Comparison of ENCODE assay signal across 27 cellular contexts in genomic region chr5:56072863-56073777, GRCh38.
A peak's percentile ranks its signal among the peaks of the same experiment; 100 is the strongest.
DNase-seq lines count a peak whose midpoint lies in the region; ATAC-seq and TF ChIP-seq lines count a peak whose summit lies in the region.
"Had no signal": no experiment of that assay in that cellular context is flagged by ENCODE, and none has a peak within 500 bp of the region (broad histone marks: within the 10 kb centered on the region; RNA-seq: fewer than 3 reads in every experiment).

No MANE protein-coding gene starts in this region.

- no peak for ATAC-seq in CD8-positive, alpha-beta T cell
- ATAC-seq in activated T-helper 17 cell treated with anti-CD3 and anti-CD28 coated beads, Interleukin-2, amount 50 U/mL, for 72 hours (replicated peaks) = peak; percentile 37
- ATAC-seq: gastroesophageal sphincter had no signal

- H3K9me3 ChIP-seq in CD8-positive, alpha-beta T cell (ENCODE audit: low read length) = no peaks in the 10 kb centered on the region
- H3K9me3 ChIP-seq: ascending aorta, Caco-2, gastroesophageal sphincter, tibial nerve had no signal

- H3K36me3 ChIP-seq in CD8-positive, alpha-beta T cell (ENCODE audit: insufficient read depth, low read length) = no peaks in the 10 kb centered on the region
- H3K36me3 ChIP-seq: ascending aorta, gastroesophageal sphincter, tibial nerve had no signal

- peaks cover 5% of the 10 kb centered on the region for H3K9me3 Mint-ChIP-seq in activated naive CD4-positive, alpha-beta T cell treated with anti-CD3 and anti-CD28 coated beads for 36 hours
- no peaks in the 10 kb centered on the region for H3K9me3 Mint-ChIP-seq in CD8-positive, alpha-beta T cell
- no peaks in the 10 kb centered on the region for H3K9me3 Mint-ChIP-seq in activated T-helper 17 cell treated with anti-CD3 and anti-CD28 coated beads, Interleukin-2, amount 50 U/mL, for 72 hours
- H3K9me3 Mint-ChIP-seq in nephron (no peaks in the 10 kb centered on the region), osteocyte (ENCODE audit: unreplicated experiment) (no peaks in the 10 kb centered on the region)
- H3K9me3 Mint-ChIP-seq: activated B cell treated with CpG ODN at 0.5 μM for 24 hours; activated CD4-positive, alpha-beta memory T cell treated with anti-CD3 and anti-CD28 coated beads for 36 hours; memory B cell had no signal

- H3K4me3 ChIP-seq in CD8-positive, alpha-beta T cell (ENCODE audit: low read depth, low read length) = no peak overlapping the region
- H3K4me3 ChIP-seq: ascending aorta, gastroesophageal sphincter, hepatocyte, tibial nerve had no signal

- H3K4me3 Mint-ChIP-seq in activated naive CD4-positive, alpha-beta T cell treated with anti-CD3 and anti-CD28 coated beads for 36 hours = no peak overlapping the region
- H3K4me3 Mint-ChIP-seq in CD8-positive, alpha-beta T cell = no peak overlapping the region
- H3K4me3 Mint-ChIP-seq in activated T-helper 17 cell treated with anti-CD3 and anti-CD28 coated beads, Interleukin-2, amount 50 U/mL, for 72 hours = no peak overlapping the region
- H3K4me3 Mint-ChIP-seq in nephron = no peak overlapping the region
- no peak overlapping the region for H3K4me3 Mint-ChIP-seq in osteocyte (ENCODE audit: unreplicated experiment)
- H3K4me3 Mint-ChIP-seq: activated B cell treated with CpG ODN at 0.5 μM for 24 hours; activated CD4-positive, alpha-beta memory T cell treated with anti-CD3 and anti-CD28 coated beads for 36 hours; B cell; memory B cell had no signal

- POLR2A ChIA-PET in CD8-positive, alpha-beta T cell (lab: Charles Lee) = no interaction called here

- DNase-seq in activated naive CD4-positive, alpha-beta T cell treated with anti-CD3 and anti-CD28 coated beads for 36 hours = no peak
- DNase-seq in activated naive CD4-positive, alpha-beta T cell treated with Interleukin-2 at 50 U/mL for 16 hours = no peak
- no peak for DNase-seq in CD8-positive, alpha-beta T cell
- DNase-seq in osteocyte (ENCODE audit: extremely low spot score, unreplicated experiment) (no peak), inferior parietal cortex (ENCODE audit: extremely low spot score) (no peak), cerebellar cortex (ENCODE audit: low spot score) (no peak)
- DNase-seq: activated B cell treated with CpG ODN at 0.5 μM for 24 hours; activated gamma-delta T cell; activated T-cell treated with anti-CD3 and anti-CD28 coated beads for 4 hours; central memory CD4-positive, alpha-beta T cell; dermis blood vessel endothelial cell; DMS79; GDM1; H7; NCI-H2029; SIG-M5; SW 1271 had no signal

- TF ChIP-seq CTCF in CD8-positive, alpha-beta T cell (IDR thresholded peaks at IDR 0.05) = no peak
- TF ChIP-seq CTCF in nephron (IDR thresholded peaks at IDR 0.05; ENCODE audit: unreplicated experiment in 3 of 3) = no peak
- TF ChIP-seq CTCF in osteocyte (IDR thresholded peaks at IDR 0.05) = no peak

- no peaks in the 10 kb centered on the region for H3K27me3 ChIP-seq in CD8-positive, alpha-beta T cell (ENCODE audit: insufficient read depth, low read length)
- H3K27me3 ChIP-seq: ascending aorta, gastroesophageal sphincter, hepatocyte, tibial nerve had no signal

- H3K27me3 Mint-ChIP-seq in activated naive CD4-positive, alpha-beta T cell treated with anti-CD3 and anti-CD28 coated beads for 36 hours (ENCODE audit: low read depth) = no peaks in the 10 kb centered on the region
- H3K27me3 Mint-ChIP-seq in CD8-positive, alpha-beta T cell (ENCODE audit: low read depth) = no peaks in the 10 kb centered on the region
- no peaks in the 10 kb centered on the region for H3K27me3 Mint-ChIP-seq in activated T-helper 17 cell treated with anti-CD3 and anti-CD28 coated beads, Interleukin-2, amount 50 U/mL, for 72 hours
- peaks cover 3% of the 10 kb centered on the region for H3K27me3 Mint-ChIP-seq in nephron (ENCODE audit: low read depth)
- no peaks in the 10 kb centered on the region for H3K27me3 Mint-ChIP-seq in osteocyte (ENCODE audit: unreplicated experiment)
- H3K27me3 Mint-ChIP-seq: activated CD4-positive, alpha-beta memory T cell treated with anti-CD3 and anti-CD28 coated beads for 36 hours had no signal

- peaks cover 79% of the 10 kb centered on the region for H3K4me1 Mint-ChIP-seq in activated naive CD4-positive, alpha-beta T cell treated with anti-CD3 and anti-CD28 coated beads for 36 hours (ENCODE audit: low read depth)
- peaks cover 53% of the 10 kb centered on the region for H3K4me1 Mint-ChIP-seq in CD8-positive, alpha-beta T cell (ENCODE audit: low read depth)
- H3K4me1 Mint-ChIP-seq in activated T-helper 17 cell treated with anti-CD3 and anti-CD28 coated beads, Interleukin-2, amount 50 U/mL, for 72 hours = peaks cover 33% of the 10 kb centered on the region
- peaks cover 55% of the 10 kb centered on the region for H3K4me1 Mint-ChIP-seq in nephron
- H3K4me1 Mint-ChIP-seq in osteocyte (ENCODE audit: unreplicated experiment) = peaks cover 39% of the 10 kb centered on the region

- peak overlapping the region; percentile 65 for H3K27ac Mint-ChIP-seq in activated naive CD4-positive, alpha-beta T cell treated with anti-CD3 and anti-CD28 coated beads for 36 hours
- peak overlapping the region; percentile 83 for H3K27ac Mint-ChIP-seq in CD8-positive, alpha-beta T cell
- H3K27ac Mint-ChIP-seq in activated T-helper 17 cell treated with anti-CD3 and anti-CD28 coated beads, Interleukin-2, amount 50 U/mL, for 72 hours = no peak overlapping the region
- H3K27ac Mint-ChIP-seq in nephron (peak overlapping the region; percentile 70 to 83 (median 81)), osteocyte (ENCODE audit: unreplicated experiment) (no peak overlapping the region)
- H3K27ac Mint-ChIP-seq: activated B cell treated with CpG ODN at 0.5 μM for 24 hours; activated CD4-positive, alpha-beta memory T cell treated with anti-CD3 and anti-CD28 coated beads for 36 hours; B cell; memory B cell had no signal

- no peaks in the 10 kb centered on the region for H3K36me3 Mint-ChIP-seq in activated naive CD4-positive, alpha-beta T cell treated with anti-CD3 and anti-CD28 coated beads for 36 hours (ENCODE audit: low read depth)
- no peaks in the 10 kb centered on the region for H3K36me3 Mint-ChIP-seq in CD8-positive, alpha-beta T cell
- H3K36me3 Mint-ChIP-seq in activated T-helper 17 cell treated with anti-CD3 and anti-CD28 coated beads, Interleukin-2, amount 50 U/mL, for 72 hours (ENCODE audit: low read depth) = no peaks in the 10 kb centered on the region
- H3K36me3 Mint-ChIP-seq in nephron (ENCODE audit: low read depth) (no peaks in the 10 kb centered on the region), osteocyte (ENCODE audit: unreplicated experiment) (peaks cover 2% of the 10 kb centered on the region)
- H3K36me3 Mint-ChIP-seq: activated CD4-positive, alpha-beta memory T cell treated with anti-CD3 and anti-CD28 coated beads for 36 hours; memory B cell had no signal

- intact Hi-C loops in activated naive CD4-positive, alpha-beta T cell treated with anti-CD3 and anti-CD28 coated beads for 36 hours (cut with micrococcal nuclease) = loop anchor here (1.0 to 5.0 kb wide), 4 partner anchors 16 to 136 kb away; no protein-coding TSS in a partner anchor
- intact Hi-C loops in CD8-positive, alpha-beta T cell (cut with DNase I, micrococcal nuclease) = no loop called here

- CTCF ChIA-PET in activated naive CD4-positive, alpha-beta T cell treated with anti-CD3 and anti-CD28 coated beads for 36 hours (lab: Charles Lee) = interaction anchor here (0.6 to 1.7 kb wide), 5 partner anchors 11 to 136 kb away, joined by 3 to 9 read pairs (median 4); no protein-coding TSS in a partner anchor
- CTCF ChIA-PET in CD8-positive, alpha-beta T cell (lab: Charles Lee) = interaction anchor here (1.3 kb wide), 1 partner anchor 128 kb away, joined by 3 read pairs; no protein-coding TSS in a partner anchor

- H3K27ac ChIP-seq in CD8-positive, alpha-beta T cell (ENCODE audit: low read depth, low read length) = no peak overlapping the region
- H3K27ac ChIP-seq: ascending aorta, gastroesophageal sphincter, hepatocyte, tibial nerve had no signal

- peaks cover 51% of the 10 kb centered on the region for H3K4me1 ChIP-seq in CD8-positive, alpha-beta T cell (ENCODE audit: insufficient read depth, low read length)

Comparison
In these comparisons a context has a peak if more than half of its experiments do, and no peak if none do; other contexts are left out.
1. H3K27ac Mint-ChIP-seq: peak in activated naive CD4-positive, alpha-beta T cell treated with anti-CD3 and anti-CD28 coated beads for 36 hours (single experiment), CD8-positive, alpha-beta T cell (single experiment) and nephron (3 of 3); none in activated T-helper 17 cell treated with anti-CD3 and anti-CD28 coated beads, Interleukin-2, amount 50 U/mL, for 72 hours (single experiment) and osteocyte (single experiment).